ENCODE assay signal across 1 cellular context in the genomic region with DNA sequence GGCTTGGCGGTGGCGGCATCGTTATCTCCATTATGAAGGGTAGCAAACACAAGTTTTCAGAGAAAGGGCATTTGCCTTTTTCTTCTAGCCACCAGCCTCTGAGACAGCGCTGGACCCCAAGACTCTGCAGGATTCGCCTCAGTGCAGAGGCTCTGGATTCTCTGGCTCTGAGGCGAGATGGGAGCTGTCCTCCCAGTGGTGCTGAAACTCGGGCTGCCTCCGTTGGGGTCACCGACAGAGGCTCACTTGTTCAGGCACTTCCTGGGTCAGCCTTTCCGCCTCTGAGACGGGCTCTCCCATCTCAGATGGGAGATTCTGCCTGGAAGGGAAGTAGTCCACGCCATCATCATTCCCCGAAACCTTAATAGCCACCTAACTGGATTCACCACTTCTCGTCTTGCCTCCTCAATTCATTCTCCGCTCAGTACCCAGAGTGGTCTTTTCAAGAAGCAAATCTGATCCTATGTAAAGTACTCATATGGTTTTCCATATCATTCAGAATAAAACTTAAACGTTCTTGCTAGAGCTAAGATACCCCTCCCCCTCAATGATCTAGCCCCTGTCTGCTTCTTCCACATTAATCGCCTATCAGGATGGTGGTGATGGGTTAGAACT.
A peak's percentile ranks its signal among the peaks of the same experiment; 100 is the strongest.
TF ChIP-seq lines count a peak whose summit lies in the region.

No MANE protein-coding gene starts in this region.

TF ChIP-seq in HepG2, 621 proteins besides CTCF, POLR2A, EP300 and RAD21 (continued from another document and continues in another):
- TF ChIP-seq, protein P1, sequence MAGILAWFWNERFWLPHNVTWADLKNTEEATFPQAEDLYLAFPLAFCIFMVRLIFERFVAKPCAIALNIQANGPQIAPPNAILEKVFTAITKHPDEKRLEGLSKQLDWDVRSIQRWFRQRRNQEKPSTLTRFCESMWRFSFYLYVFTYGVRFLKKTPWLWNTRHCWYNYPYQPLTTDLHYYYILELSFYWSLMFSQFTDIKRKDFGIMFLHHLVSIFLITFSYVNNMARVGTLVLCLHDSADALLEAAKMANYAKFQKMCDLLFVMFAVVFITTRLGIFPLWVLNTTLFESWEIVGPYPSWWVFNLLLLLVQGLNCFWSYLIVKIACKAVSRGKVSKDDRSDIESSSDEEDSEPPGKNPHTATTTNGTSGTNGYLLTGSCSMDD (CRISPR knock-in tag; IDR thresholded peaks at IDR 0.05) = no peak
- TF ChIP-seq AHR (CRISPR knock-in tag; IDR thresholded peaks at IDR 0.05) (no peak), ZNF703 (CRISPR knock-in tag; IDR thresholded peaks at IDR 0.05; ENCODE audit: borderline replicate concordance) (no peak), ZSCAN12 (CRISPR knock-in tag; IDR thresholded peaks at IDR 0.05) (0 out of 2 replicates have a peak, but pooled peaks have one; percentile 53), RORA (CRISPR knock-in tag; IDR thresholded peaks at IDR 0.05) (no peak), ZNF672 (CRISPR knock-in tag; IDR thresholded peaks at IDR 0.05) (no peak), ZNF678 (CRISPR knock-in tag; IDR thresholded peaks at IDR 0.05) (no peak), ZSCAN20 (CRISPR knock-in tag; IDR thresholded peaks at IDR 0.05; ENCODE audit: borderline replicate concordance) (no peak), IRF2 (CRISPR knock-in tag; IDR thresholded peaks at IDR 0.05) (peak; percentile 54; the same call in 1 of the 2 replicates), SP2 (CRISPR knock-in tag; IDR thresholded peaks at IDR 0.05) (no peak), ZNF772 (CRISPR knock-in tag; IDR thresholded peaks at IDR 0.05) (no peak), TAF15 (IDR thresholded peaks at IDR 0.05; ENCODE audit: low read depth, low read length, poor library complexity, severe bottlenecking) (no peak), NR2C2 (CRISPR knock-in tag; IDR thresholded peaks at IDR 0.05; ENCODE audit: borderline replicate concordance) (no peak), ZNF605 (CRISPR knock-in tag; IDR thresholded peaks at IDR 0.05) (no peak), MXI1 (IDR thresholded peaks at IDR 0.05; ENCODE audit: borderline replicate concordance, low read depth, low read length) (no peak), ZNF607 (CRISPR knock-in tag; IDR thresholded peaks at IDR 0.05; ENCODE audit: borderline replicate concordance) (no peak), YEATS2 (CRISPR knock-in tag; IDR thresholded peaks at IDR 0.05; ENCODE audit: borderline replicate concordance) (no peak), RFX1 (IDR thresholded peaks at IDR 0.05) (no peak), RBM39 (IDR thresholded peaks at IDR 0.05; ENCODE audit: low read depth, low read length, poor library complexity, severe bottlenecking) (no peak), ZFP41 (CRISPR knock-in tag; IDR thresholded peaks at IDR 0.05; ENCODE audit: borderline replicate concordance) (no peak)
- TF ChIP-seq, protein P2, sequence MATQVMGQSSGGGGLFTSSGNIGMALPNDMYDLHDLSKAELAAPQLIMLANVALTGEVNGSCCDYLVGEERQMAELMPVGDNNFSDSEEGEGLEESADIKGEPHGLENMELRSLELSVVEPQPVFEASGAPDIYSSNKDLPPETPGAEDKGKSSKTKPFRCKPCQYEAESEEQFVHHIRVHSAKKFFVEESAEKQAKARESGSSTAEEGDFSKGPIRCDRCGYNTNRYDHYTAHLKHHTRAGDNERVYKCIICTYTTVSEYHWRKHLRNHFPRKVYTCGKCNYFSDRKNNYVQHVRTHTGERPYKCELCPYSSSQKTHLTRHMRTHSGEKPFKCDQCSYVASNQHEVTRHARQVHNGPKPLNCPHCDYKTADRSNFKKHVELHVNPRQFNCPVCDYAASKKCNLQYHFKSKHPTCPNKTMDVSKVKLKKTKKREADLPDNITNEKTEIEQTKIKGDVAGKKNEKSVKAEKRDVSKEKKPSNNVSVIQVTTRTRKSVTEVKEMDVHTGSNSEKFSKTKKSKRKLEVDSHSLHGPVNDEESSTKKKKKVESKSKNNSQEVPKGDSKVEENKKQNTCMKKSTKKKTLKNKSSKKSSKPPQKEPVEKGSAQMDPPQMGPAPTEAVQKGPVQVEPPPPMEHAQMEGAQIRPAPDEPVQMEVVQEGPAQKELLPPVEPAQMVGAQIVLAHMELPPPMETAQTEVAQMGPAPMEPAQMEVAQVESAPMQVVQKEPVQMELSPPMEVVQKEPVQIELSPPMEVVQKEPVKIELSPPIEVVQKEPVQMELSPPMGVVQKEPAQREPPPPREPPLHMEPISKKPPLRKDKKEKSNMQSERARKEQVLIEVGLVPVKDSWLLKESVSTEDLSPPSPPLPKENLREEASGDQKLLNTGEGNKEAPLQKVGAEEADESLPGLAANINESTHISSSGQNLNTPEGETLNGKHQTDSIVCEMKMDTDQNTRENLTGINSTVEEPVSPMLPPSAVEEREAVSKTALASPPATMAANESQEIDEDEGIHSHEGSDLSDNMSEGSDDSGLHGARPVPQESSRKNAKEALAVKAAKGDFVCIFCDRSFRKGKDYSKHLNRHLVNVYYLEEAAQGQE (IDR thresholded peaks at IDR 0.05; ENCODE audit: borderline replicate concordance in 1 of 2, low read depth in 1 of 2, low read length in 2 of 2) = peak; percentile 95 to 97
- TF ChIP-seq, protein P3, sequence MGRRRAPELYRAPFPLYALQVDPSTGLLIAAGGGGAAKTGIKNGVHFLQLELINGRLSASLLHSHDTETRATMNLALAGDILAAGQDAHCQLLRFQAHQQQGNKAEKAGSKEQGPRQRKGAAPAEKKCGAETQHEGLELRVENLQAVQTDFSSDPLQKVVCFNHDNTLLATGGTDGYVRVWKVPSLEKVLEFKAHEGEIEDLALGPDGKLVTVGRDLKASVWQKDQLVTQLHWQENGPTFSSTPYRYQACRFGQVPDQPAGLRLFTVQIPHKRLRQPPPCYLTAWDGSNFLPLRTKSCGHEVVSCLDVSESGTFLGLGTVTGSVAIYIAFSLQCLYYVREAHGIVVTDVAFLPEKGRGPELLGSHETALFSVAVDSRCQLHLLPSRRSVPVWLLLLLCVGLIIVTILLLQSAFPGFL (CRISPR knock-in tag; IDR thresholded peaks at IDR 0.05) = no peak
- TF ChIP-seq, protein P4, sequence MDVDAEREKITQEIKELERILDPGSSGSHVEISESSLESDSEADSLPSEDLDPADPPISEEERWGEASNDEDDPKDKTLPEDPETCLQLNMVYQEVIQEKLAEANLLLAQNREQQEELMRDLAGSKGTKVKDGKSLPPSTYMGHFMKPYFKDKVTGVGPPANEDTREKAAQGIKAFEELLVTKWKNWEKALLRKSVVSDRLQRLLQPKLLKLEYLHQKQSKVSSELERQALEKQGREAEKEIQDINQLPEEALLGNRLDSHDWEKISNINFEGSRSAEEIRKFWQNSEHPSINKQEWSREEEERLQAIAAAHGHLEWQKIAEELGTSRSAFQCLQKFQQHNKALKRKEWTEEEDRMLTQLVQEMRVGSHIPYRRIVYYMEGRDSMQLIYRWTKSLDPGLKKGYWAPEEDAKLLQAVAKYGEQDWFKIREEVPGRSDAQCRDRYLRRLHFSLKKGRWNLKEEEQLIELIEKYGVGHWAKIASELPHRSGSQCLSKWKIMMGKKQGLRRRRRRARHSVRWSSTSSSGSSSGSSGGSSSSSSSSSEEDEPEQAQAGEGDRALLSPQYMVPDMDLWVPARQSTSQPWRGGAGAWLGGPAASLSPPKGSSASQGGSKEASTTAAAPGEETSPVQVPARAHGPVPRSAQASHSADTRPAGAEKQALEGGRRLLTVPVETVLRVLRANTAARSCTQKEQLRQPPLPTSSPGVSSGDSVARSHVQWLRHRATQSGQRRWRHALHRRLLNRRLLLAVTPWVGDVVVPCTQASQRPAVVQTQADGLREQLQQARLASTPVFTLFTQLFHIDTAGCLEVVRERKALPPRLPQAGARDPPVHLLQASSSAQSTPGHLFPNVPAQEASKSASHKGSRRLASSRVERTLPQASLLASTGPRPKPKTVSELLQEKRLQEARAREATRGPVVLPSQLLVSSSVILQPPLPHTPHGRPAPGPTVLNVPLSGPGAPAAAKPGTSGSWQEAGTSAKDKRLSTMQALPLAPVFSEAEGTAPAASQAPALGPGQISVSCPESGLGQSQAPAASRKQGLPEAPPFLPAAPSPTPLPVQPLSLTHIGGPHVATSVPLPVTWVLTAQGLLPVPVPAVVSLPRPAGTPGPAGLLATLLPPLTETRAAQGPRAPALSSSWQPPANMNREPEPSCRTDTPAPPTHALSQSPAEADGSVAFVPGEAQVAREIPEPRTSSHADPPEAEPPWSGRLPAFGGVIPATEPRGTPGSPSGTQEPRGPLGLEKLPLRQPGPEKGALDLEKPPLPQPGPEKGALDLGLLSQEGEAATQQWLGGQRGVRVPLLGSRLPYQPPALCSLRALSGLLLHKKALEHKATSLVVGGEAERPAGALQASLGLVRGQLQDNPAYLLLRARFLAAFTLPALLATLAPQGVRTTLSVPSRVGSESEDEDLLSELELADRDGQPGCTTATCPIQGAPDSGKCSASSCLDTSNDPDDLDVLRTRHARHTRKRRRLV (CRISPR knock-in tag; IDR thresholded peaks at IDR 0.05) = no peak
- TF ChIP-seq, protein P5, sequence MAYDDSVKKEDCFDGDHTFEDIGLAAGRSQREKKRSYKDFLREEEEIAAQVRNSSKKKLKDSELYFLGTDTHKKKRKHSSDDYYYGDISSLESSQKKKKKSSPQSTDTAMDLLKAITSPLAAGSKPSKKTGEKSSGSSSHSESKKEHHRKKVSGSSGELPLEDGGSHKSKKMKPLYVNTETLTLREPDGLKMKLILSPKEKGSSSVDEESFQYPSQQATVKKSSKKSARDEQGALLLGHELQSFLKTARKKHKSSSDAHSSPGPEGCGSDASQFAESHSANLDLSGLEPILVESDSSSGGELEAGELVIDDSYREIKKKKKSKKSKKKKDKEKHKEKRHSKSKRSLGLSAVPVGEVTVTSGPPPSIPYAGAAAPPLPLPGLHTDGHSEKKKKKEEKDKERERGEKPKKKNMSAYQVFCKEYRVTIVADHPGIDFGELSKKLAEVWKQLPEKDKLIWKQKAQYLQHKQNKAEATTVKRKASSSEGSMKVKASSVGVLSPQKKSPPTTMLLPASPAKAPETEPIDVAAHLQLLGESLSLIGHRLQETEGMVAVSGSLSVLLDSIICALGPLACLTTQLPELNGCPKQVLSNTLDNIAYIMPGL (CRISPR knock-in tag; IDR thresholded peaks at IDR 0.05; ENCODE audit: borderline replicate concordance in 1 of 2, low read depth in 1 of 2) = no peak
- TF ChIP-seq, protein P6, sequence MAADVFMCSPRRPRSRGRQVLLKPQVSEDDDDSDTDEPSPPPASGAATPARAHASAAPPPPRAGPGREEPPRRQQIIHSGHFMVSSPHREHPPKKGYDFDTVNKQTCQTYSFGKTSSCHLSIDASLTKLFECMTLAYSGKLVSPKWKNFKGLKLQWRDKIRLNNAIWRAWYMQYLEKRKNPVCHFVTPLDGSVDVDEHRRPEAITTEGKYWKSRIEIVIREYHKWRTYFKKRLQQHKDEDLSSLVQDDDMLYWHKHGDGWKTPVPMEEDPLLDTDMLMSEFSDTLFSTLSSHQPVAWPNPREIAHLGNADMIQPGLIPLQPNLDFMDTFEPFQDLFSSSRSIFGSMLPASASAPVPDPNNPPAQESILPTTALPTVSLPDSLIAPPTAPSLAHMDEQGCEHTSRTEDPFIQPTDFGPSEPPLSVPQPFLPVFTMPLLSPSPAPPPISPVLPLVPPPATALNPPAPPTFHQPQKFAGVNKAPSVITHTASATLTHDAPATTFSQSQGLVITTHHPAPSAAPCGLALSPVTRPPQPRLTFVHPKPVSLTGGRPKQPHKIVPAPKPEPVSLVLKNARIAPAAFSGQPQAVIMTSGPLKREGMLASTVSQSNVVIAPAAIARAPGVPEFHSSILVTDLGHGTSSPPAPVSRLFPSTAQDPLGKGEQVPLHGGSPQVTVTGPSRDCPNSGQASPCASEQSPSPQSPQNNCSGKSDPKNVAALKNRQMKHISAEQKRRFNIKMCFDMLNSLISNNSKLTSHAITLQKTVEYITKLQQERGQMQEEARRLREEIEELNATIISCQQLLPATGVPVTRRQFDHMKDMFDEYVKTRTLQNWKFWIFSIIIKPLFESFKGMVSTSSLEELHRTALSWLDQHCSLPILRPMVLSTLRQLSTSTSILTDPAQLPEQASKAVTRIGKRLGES (CRISPR knock-in tag; IDR thresholded peaks at IDR 0.05; ENCODE audit: borderline replicate concordance) = no peak
- TF ChIP-seq, protein P7, sequence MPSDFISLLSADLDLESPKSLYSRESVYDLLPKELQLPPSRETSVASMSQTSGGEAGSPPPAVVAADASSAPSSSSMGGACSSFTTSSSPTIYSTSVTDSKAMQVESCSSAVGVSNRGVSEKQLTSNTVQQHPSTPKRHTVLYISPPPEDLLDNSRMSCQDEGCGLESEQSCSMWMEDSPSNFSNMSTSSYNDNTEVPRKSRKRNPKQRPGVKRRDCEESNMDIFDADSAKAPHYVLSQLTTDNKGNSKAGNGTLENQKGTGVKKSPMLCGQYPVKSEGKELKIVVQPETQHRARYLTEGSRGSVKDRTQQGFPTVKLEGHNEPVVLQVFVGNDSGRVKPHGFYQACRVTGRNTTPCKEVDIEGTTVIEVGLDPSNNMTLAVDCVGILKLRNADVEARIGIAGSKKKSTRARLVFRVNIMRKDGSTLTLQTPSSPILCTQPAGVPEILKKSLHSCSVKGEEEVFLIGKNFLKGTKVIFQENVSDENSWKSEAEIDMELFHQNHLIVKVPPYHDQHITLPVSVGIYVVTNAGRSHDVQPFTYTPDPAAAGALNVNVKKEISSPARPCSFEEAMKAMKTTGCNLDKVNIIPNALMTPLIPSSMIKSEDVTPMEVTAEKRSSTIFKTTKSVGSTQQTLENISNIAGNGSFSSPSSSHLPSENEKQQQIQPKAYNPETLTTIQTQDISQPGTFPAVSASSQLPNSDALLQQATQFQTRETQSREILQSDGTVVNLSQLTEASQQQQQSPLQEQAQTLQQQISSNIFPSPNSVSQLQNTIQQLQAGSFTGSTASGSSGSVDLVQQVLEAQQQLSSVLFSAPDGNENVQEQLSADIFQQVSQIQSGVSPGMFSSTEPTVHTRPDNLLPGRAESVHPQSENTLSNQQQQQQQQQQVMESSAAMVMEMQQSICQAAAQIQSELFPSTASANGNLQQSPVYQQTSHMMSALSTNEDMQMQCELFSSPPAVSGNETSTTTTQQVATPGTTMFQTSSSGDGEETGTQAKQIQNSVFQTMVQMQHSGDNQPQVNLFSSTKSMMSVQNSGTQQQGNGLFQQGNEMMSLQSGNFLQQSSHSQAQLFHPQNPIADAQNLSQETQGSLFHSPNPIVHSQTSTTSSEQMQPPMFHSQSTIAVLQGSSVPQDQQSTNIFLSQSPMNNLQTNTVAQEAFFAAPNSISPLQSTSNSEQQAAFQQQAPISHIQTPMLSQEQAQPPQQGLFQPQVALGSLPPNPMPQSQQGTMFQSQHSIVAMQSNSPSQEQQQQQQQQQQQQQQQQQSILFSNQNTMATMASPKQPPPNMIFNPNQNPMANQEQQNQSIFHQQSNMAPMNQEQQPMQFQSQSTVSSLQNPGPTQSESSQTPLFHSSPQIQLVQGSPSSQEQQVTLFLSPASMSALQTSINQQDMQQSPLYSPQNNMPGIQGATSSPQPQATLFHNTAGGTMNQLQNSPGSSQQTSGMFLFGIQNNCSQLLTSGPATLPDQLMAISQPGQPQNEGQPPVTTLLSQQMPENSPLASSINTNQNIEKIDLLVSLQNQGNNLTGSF (CRISPR knock-in tag; IDR thresholded peaks at IDR 0.05) = 0 out of 2 replicates have a peak, but pooled peaks have one; percentile 65
- TF ChIP-seq, protein P8, sequence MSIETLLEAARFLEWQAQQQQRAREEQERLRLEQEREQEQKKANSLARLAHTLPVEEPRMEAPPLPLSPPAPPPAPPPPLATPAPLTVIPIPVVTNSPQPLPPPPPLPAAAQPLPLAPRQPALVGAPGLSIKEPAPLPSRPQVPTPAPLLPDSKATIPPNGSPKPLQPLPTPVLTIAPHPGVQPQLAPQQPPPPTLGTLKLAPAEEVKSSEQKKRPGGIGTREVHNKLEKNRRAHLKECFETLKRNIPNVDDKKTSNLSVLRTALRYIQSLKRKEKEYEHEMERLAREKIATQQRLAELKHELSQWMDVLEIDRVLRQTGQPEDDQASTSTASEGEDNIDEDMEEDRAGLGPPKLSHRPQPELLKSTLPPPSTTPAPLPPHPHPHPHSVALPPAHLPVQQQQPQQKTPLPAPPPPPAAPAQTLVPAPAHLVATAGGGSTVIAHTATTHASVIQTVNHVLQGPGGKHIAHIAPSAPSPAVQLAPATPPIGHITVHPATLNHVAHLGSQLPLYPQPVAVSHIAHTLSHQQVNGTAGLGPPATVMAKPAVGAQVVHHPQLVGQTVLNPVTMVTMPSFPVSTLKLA (IDR thresholded peaks at IDR 0.05) = no peak
